ENCODE assay signal across 32 cellular contexts in genomic region chr5:146645382-146645781, GRCh38.
DNase-seq lines count a peak whose midpoint lies in the region; ATAC-seq and TF ChIP-seq lines count a peak whose summit lies in the region.
"Had no signal": no experiment of that assay in that cellular context is flagged by ENCODE, and none has a peak within 500 bp of the region (broad histone marks: within the 10 kb centered on the region; RNA-seq: fewer than 3 reads in every experiment).

No MANE protein-coding gene starts in this region.

- H3K9me3 ChIP-seq in HEK293 (ENCODE audit: control insufficient read depth, insufficient read depth, low read depth, low read length) (no peaks in the 10 kb centered on the region), liver (ENCODE audit: control insufficient read depth in 4 of 4, low read length in 3 of 4) (no peaks in the 10 kb centered on the region)
- H3K9me3 ChIP-seq: esophagus muscularis mucosa, heart right ventricle, prostate gland, SJCRH30, suprapubic skin, upper lobe of right lung had no signal

- no peak overlapping the region for H3K9ac ChIP-seq in liver (ENCODE audit: low read depth in 1 of 2, low read length in 2 of 2)

- peaks cover 9% of the 10 kb centered on the region for H3K36me3 Mint-ChIP-seq in brain

- H3K36me3 ChIP-seq in HEK293 (ENCODE audit: control insufficient read depth in 2 of 2, insufficient read depth in 1 of 2, low read length in 2 of 2) (no peaks in the 10 kb centered on the region), liver (ENCODE audit: control insufficient read depth in 4 of 4, insufficient read depth in 3 of 4, low read depth in 1 of 4, low read length in 3 of 4) (no peaks in the 10 kb centered on the region), brain microvascular endothelial cell (replicated peaks) (no peaks in the 10 kb centered on the region)
- H3K36me3 ChIP-seq: cardiac muscle cell, esophagus muscularis mucosa, heart right ventricle, prostate gland, SJCRH30, suprapubic skin, upper lobe of right lung had no signal

- no peak overlapping the region for H3K4me3 Mint-ChIP-seq in brain
- H3K4me3 Mint-ChIP-seq: activated CD4-positive, alpha-beta memory T cell treated with anti-CD3 and anti-CD28 coated beads, Interleukin-2, amount 10 ng/mL, durations not matched to agents 7 days and 5 days had no signal

- H3K4me3 ChIP-seq in HEK293 (ENCODE audit: low read depth, low read length): no peak overlapping the region
- H3K4me3 ChIP-seq in liver (ENCODE audit: low read depth in 1 of 3, low read length in 3 of 3): no peak overlapping the region
- no peak overlapping the region for H3K4me3 ChIP-seq in brain microvascular endothelial cell (ENCODE audit: low read depth, low read length)
- H3K4me3 ChIP-seq: cardiac muscle cell, esophagus muscularis mucosa, heart right ventricle, prostate gland, SJCRH30, suprapubic skin, upper lobe of right lung had no signal

- H3K4me1 Mint-ChIP-seq in brain: peaks cover 22% of the 10 kb centered on the region
- H3K4me1 Mint-ChIP-seq: activated CD4-positive, alpha-beta memory T cell treated with anti-CD3 and anti-CD28 coated beads, Interleukin-2, amount 10 ng/mL, durations not matched to agents 7 days and 5 days had no signal

- ATAC-seq in HG03439 (IDR thresholded peaks at IDR 0.05; ENCODE audit: unreplicated experiment) (no peak), HG02973 (IDR thresholded peaks at IDR 0.05; ENCODE audit: unreplicated experiment) (no peak)
- ATAC-seq: heart right ventricle, left colon, sciatic nerve, upper lobe of right lung had no signal

- DNase-seq in NCI-H2029 treated with DMSO at 0.1 percent for 48 hours (lab: John Stamatoyannopoulos, UW) (peak; percentile 97), brain microvascular endothelial cell (no peak)
- DNase-seq: activated CD4-positive, alpha-beta memory T cell treated with anti-CD3 and anti-CD28 coated beads, Interleukin-2, amount 10 ng/mL, durations not matched to agents 7 days and 5 days; activated CD4-positive, CD25-positive, alpha-beta regulatory T cell treated with anti-CD3 and anti-CD28 coated beads, Interleukin-2, amount 50 U/mL, for 72 hours; activated CD8-positive, alpha-beta memory T cell treated with anti-CD3 and anti-CD28 coated beads, Interleukin-2, amount 50 U/mL, for 48 hours; activated naive CD4-positive, alpha-beta T cell treated with anti-CD3 and anti-CD28 coated beads, Interleukin-2, amount 50 U/mL, for 16 hours; amygdala; cortex of kidney; EL; foreskin melanocyte; heart right ventricle; left colon; mesenchymal stem cell; NCI-H1048; NCI-H2081; NCI-H524 treated with DMSO at 0.1 percent for 48 hours; stimulated activated naive CD4-positive, alpha-beta T cell; T-helper 1 cell; upper lobe of right lung had no signal

- peak overlapping the region in 3 of 5 experiments; percentile 11 to 76 (median 46) for H3K27ac Mint-ChIP-seq in brain
- H3K27ac Mint-ChIP-seq: activated CD4-positive, alpha-beta memory T cell treated with anti-CD3 and anti-CD28 coated beads, Interleukin-2, amount 10 ng/mL, durations not matched to agents 7 days and 5 days had no signal

- no peaks in the 10 kb centered on the region for H3K27me3 Mint-ChIP-seq in brain
- H3K27me3 Mint-ChIP-seq: activated CD4-positive, alpha-beta memory T cell treated with anti-CD3 and anti-CD28 coated beads, Interleukin-2, amount 10 ng/mL, durations not matched to agents 7 days and 5 days had no signal

- TF ChIP-seq CTCF in HEK293 (tag by site-specific recombination; IDR thresholded peaks at IDR 0.05) (no peak), brain (conservative IDR thresholded peaks at IDR 0.05) (no peak), liver (IDR thresholded peaks at IDR 0.05; ENCODE audit: low read depth, low read length, missing input control) (no peak), brain microvascular endothelial cell (IDR thresholded peaks at IDR 0.05; ENCODE audit: low read depth, low read length, missing control alignments) (no peak)

- H3K27me3 ChIP-seq in liver (ENCODE audit: control insufficient read depth in 4 of 4, insufficient read depth in 4 of 4, low read length in 3 of 4) (no peaks in the 10 kb centered on the region), brain microvascular endothelial cell (replicated peaks) (no peaks in the 10 kb centered on the region)
- H3K27me3 ChIP-seq: cardiac muscle cell, suprapubic skin, upper lobe of right lung had no signal

- H3K4me1 ChIP-seq in HEK293 (ENCODE audit: control insufficient read depth, insufficient read depth, low read length) (no peaks in the 10 kb centered on the region), liver (ENCODE audit: control insufficient read depth in 4 of 4, insufficient read depth in 4 of 4, low read length in 3 of 4) (peaks cover 4 to 8% (median 5%) of the 10 kb centered on the region in 4 donors)
- H3K4me1 ChIP-seq: esophagus muscularis mucosa, heart right ventricle, prostate gland, SJCRH30, suprapubic skin, upper lobe of right lung had no signal

- in situ Hi-C loops in brain microvascular endothelial cell (cut with HindIII; ENCODE audit: low pct_ligation_motif_present, low sequenced_read_pairs): no loop called here

- TF ChIP-seq RAD21 in liver (IDR thresholded peaks at IDR 0.05): no peak

- H3K27ac ChIP-seq in HEK293 (ENCODE audit: extremely low read depth, low read depth, low read length) (no peak overlapping the region), liver (ENCODE audit: low read depth in 1 of 2, low read length in 2 of 2) (no peak overlapping the region), brain microvascular endothelial cell (no peak overlapping the region)
- H3K27ac ChIP-seq: C4-2B, cardiac muscle cell, esophagus muscularis mucosa, heart right ventricle, HL-60, prostate gland, SJCRH30, suprapubic skin, upper lobe of right lung had no signal

- H3K9me3 Mint-ChIP-seq in brain: peaks cover 0 to 4% (median 0%) of the 10 kb centered on the region in 5 experiments
- H3K9me3 Mint-ChIP-seq: activated CD4-positive, alpha-beta memory T cell treated with anti-CD3 and anti-CD28 coated beads, Interleukin-2, amount 10 ng/mL, durations not matched to agents 7 days and 5 days had no signal

- 45% methylated on average over 1 of the region's 1 CpG for WGBS in liver

- POLR2A ChIA-PET in HEK293 (lab: Yijun Ruan, JAX): no interaction called here

- CTCF ChIA-PET in HEK293 (lab: Yijun Ruan, JAX): interaction anchor here (1.2 to 1.3 kb wide), 2 partner anchors 16 to 22 kb away, joined by 4 to 5 read pairs; no protein-coding TSS in a partner anchor

TF ChIP-seq in HEK293, 187 proteins besides CTCF, POLR2A, EP300 and RAD21 (continues in another document):
- TF ChIP-seq REST (tag by site-specific recombination; IDR thresholded peaks at IDR 0.05): peak; percentile 91
- TF ChIP-seq TRIM28 (IDR thresholded peaks at IDR 0.05; ENCODE audit: borderline replicate concordance, low read length): no peak

TF ChIP-seq in liver, 16 proteins besides CTCF, POLR2A, EP300 and RAD21:
- TF ChIP-seq REST (IDR thresholded peaks at IDR 0.05) (peak; percentile 97), NR2F2 (IDR thresholded peaks at IDR 0.05) (no peak), FOXA1 (IDR thresholded peaks at IDR 0.05) (no peak)
